ENCODE assay signal across 8 cellular contexts in the genomic region with DNA sequence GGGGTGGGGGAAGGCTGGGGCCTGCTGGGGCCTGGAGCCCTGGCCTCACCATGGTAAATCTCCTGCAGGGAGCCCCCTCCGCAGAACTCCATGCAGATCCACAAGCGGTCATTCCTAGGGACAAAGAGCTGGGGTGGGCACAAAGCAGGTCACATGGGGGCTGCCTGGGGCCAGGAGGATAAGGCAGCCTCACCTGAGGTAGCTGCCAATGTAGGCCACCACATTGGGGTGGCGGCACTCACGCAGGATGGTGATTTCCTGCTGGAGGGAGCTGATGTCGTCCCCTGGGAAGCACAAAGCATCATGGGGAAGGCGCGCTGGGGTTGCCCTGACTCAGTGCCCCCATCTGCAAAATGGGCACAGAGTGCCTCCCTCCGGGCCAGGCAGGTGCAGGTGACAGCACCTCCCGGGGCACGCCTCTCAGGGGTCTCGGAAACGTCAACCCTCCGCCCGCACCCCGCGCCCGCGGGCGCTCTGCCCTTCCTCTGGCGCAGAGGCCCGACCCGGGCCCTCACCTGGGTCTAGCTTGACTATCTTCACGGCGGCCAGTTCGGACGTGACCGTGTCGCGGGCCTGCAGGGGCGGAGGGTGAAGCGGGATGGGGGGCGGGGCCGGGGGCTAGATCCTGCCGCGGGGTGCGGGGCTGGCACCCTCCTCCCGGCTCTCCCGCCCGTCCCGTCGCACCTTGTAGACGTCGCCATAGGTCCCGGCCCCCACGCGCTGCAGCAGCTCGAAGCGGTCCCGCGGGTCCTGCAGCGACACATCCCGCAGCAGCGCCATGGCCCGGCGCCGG. TPM values are rescaled to one million over a fixed set of nuclear protein-coding genes. Genes with fewer than 3 reads are reported as not detected.
DNase-seq lines count a peak whose midpoint lies in the region; ATAC-seq, FAIRE-seq and TF ChIP-seq lines count a peak whose summit lies in the region.

No MANE protein-coding gene starts in this region.

- H3K27me3 Mint-ChIP-seq in activated T-cell treated with anti-CD3 and anti-CD28 coated beads, Interleukin-2, amount 50 U/mL, for 4 hours (ENCODE audit: low read depth), result no peaks in the 10 kb centered on the region

- H3K4me3 ChIP-seq in left ventricle myocardium inferior (peak overlapping the region; percentile 75), small intestine (ENCODE audit: low read depth in 1 of 2, low read length in 2 of 2) (peak overlapping the region; percentile 50 to 66)

- intact Hi-C loops in left ventricle myocardium inferior (cut with micrococcal nuclease), result no loop called here

- 8 to 12% (median 12%) methylated on average over 32 to 56 of the region's 56 CpGs for WGBS in small intestine, 3 donors

- H3K27ac ChIP-seq in left ventricle myocardium inferior (replicated peaks) (peak overlapping the region; percentile 96), small intestine (ENCODE audit: low read depth in 1 of 2, low read length in 1 of 2) (peak overlapping the region; percentile 9 to 48)

- peaks cover 16% of the 10 kb centered on the region for H3K36me3 Mint-ChIP-seq in activated T-cell treated with anti-CD3 and anti-CD28 coated beads, Interleukin-2, amount 50 U/mL, for 4 hours (ENCODE audit: insufficient read depth)

- FAIRE-seq in small intestine (lab: Jason Lieb, UNC) (no peak), urothelium cell line (lab: Jason Lieb, UNC) (no peak)

- peak; percentile 19 for ATAC-seq in HG03342 (IDR thresholded peaks at IDR 0.05; ENCODE audit: unreplicated experiment)
- ATAC-seq in activated T-cell treated with anti-CD3 and anti-CD28 coated beads, Interleukin-2, amount 50 U/mL, for 4 hours, result peak in 1 of 2 donors; percentile 25

- H3K4me3 Mint-ChIP-seq in activated T-cell treated with anti-CD3 and anti-CD28 coated beads, Interleukin-2, amount 50 U/mL, for 4 hours, result peak overlapping the region; percentile 78

- H3K4me1 Mint-ChIP-seq in activated T-cell treated with anti-CD3 and anti-CD28 coated beads, Interleukin-2, amount 50 U/mL, for 4 hours (ENCODE audit: low read depth), result peaks cover 32% of the 10 kb centered on the region

- TF ChIP-seq CTCF in left ventricle myocardium inferior (IDR thresholded peaks at IDR 0.05; ENCODE audit: borderline replicate concordance), result no peak

- H3K9me3 Mint-ChIP-seq in activated T-cell treated with anti-CD3 and anti-CD28 coated beads, Interleukin-2, amount 50 U/mL, for 4 hours, result no peaks in the 10 kb centered on the region

- H3K9me3 ChIP-seq in left ventricle myocardium inferior (replicated peaks), result no peaks in the 10 kb centered on the region
- H3K9me3 ChIP-seq in small intestine (ENCODE audit: control insufficient read depth, low read depth), result no peaks in the 10 kb centered on the region

- H3K36me3 ChIP-seq in left ventricle myocardium inferior, result peaks cover 29% of the 10 kb centered on the region
- no peaks in the 10 kb centered on the region for H3K36me3 ChIP-seq in small intestine (ENCODE audit: control insufficient read depth in 2 of 2, insufficient read depth in 2 of 2, low read length in 2 of 2)

- H3K4me1 ChIP-seq in left ventricle myocardium inferior (peaks cover 42% of the 10 kb centered on the region), small intestine (ENCODE audit: control insufficient read depth in 2 of 2, insufficient read depth in 1 of 2, low read depth in 1 of 2, low read length in 1 of 2) (peaks cover 0 to 4% of the 10 kb centered on the region in 2 donors)

- H3K27me3 ChIP-seq in left ventricle myocardium inferior (ENCODE audit: low read depth), result no peaks in the 10 kb centered on the region
- no peaks in the 10 kb centered on the region for H3K27me3 ChIP-seq in small intestine (ENCODE audit: control insufficient read depth in 2 of 2, insufficient read depth in 2 of 2, low read length in 2 of 2)

- peak; percentile 40 for DNase-seq in NCI-H748 (lab: John Stamatoyannopoulos, UW; ENCODE audit: unreplicated experiment)
- DNase-seq in NCI-H748 treated with DMSO at 0.1 percent for 48 hours (lab: John Stamatoyannopoulos, UW), result no peak
- no peak for DNase-seq in activated T-cell treated with anti-CD3 and anti-CD28 coated beads, Interleukin-2, amount 50 U/mL, for 4 hours
- DNase-seq in left ventricle myocardium inferior, result peak; percentile 51
- no peak for DNase-seq in small intestine
- DNase-seq in urothelium cell line (ENCODE audit: low spot score), result no peak
- no peak for DNase-seq in middle frontal gyrus (ENCODE audit: extremely low spot score, low spot score)

RNA-seq across cellular contexts. Expression of a gene that starts 0.4 kb away (rescaled TPM):
- 10 to 100 TPM; 42.2 to 51.5 (median 43.7) TPM for total RNA-seq in activated T-cell treated with anti-CD3 and anti-CD28 coated beads, Interleukin-2, amount 50 U/mL, for 4 hours
- 7.5 TPM for total RNA-seq in left ventricle myocardium inferior
- 10 to 100 TPM in 1 of 3 donors, 1 to 10 TPM in 2; 9.2 to 13.6 (median 9.7) TPM for polyA plus RNA-seq in small intestine

RNA-seq across cellular contexts. Expression of a gene that starts 7.8 kb away (rescaled TPM):
- total RNA-seq in activated T-cell treated with anti-CD3 and anti-CD28 coated beads, Interleukin-2, amount 50 U/mL, for 4 hours, result 10 to 100 TPM; 50.7 to 61.2 (median 53.6) TPM
- 8.7 TPM for total RNA-seq in left ventricle myocardium inferior
- polyA plus RNA-seq in small intestine, result 10 to 100 TPM; 17.6 to 27.1 (median 23.4) TPM

RNA-seq across cellular contexts. Expression of a gene that starts 24.2 kb away (rescaled TPM):
- 100 to 1,000 TPM; 549 to 586 (median 553) TPM for total RNA-seq in activated T-cell treated with anti-CD3 and anti-CD28 coated beads, Interleukin-2, amount 50 U/mL, for 4 hours
- total RNA-seq in left ventricle myocardium inferior, result 188 TPM
- polyA plus RNA-seq in small intestine, result 10 to 100 TPM; 69.8 to 90.3 (median 76.7) TPM

RNA-seq across cellular contexts. Expression of a gene that starts 41.9 kb away (rescaled TPM):
- under 1 TPM; 0.13 to 0.33 (median 0.18) TPM for total RNA-seq in activated T-cell treated with anti-CD3 and anti-CD28 coated beads, Interleukin-2, amount 50 U/mL, for 4 hours
- total RNA-seq in left ventricle myocardium inferior, result 1.1 TPM
- polyA plus RNA-seq in small intestine, result 10 to 100 TPM; 12.1 to 36.5 (median 27.0) TPM

RNA-seq across cellular contexts. Expression of a gene that starts 42.8 kb away (rescaled TPM):
- 1 to 10 TPM; 1.7 to 2.7 (median 2.1) TPM for total RNA-seq in activated T-cell treated with anti-CD3 and anti-CD28 coated beads, Interleukin-2, amount 50 U/mL, for 4 hours
- 89.5 TPM for total RNA-seq in left ventricle myocardium inferior
- 1 to 10 TPM in 2 of 3 donors, under 1 TPM in 1; 0.54 to 1.5 (median 1.1) TPM for polyA plus RNA-seq in small intestine

Comparison
In these comparisons a context has a peak if more than half of its experiments do, and no peak if none do; other contexts are left out.
1. DNase-seq: peak in NCI-H748 (single experiment) and left ventricle myocardium inferior (single experiment); none in NCI-H748 treated with DMSO at 0.1 percent for 48 hours (single experiment), activated T-cell treated with anti-CD3 and anti-CD28 coated beads, Interleukin-2, amount 50 U/mL, for 4 hours (single experiment), small intestine (single experiment), urothelium cell line (single experiment) and middle frontal gyrus (single experiment).